ENCODE assay signal across 1 cellular context in the genomic region with DNA sequence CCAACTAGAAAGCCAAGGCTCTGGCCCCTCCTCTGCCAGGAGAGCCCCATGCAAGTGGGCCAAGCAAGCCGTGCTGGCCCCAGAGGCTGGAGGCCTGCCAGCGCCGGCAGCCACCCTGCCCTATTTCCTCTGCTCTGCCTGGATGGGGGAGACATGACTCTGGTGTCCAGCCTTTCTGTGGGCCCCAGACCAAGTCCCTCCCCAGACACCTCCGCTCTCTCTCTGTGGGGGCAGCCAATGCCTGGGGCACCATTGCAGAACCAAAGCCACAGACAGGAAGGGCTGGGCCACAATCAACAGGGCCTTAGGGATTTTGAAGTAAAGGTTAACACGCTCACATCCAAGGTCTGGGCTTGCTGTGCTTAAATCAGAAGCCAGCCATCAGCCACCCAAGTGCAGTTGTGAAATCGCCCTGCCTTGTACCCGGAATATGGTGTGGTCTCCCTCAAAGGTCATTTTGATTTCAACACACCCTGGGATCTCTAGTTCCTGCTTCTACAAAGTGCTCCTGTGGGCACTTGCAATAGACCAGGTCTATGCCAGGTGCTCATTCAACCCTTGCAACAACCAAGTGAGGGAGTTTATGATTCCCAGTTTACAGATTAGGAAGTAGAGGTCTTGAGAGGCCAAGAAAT.
A peak's percentile ranks its signal among the peaks of the same experiment; 100 is the strongest.
TF ChIP-seq lines count a peak whose summit lies in the region.

No MANE protein-coding gene starts in this region.

TF ChIP-seq in HepG2, 621 proteins besides CTCF, POLR2A, EP300 and RAD21 (continued from another document and continues in another):
- TF ChIP-seq POGK (CRISPR knock-in tag; conservative IDR thresholded peaks at IDR 0.05) (no peak), ELF3 (CRISPR knock-in tag; IDR thresholded peaks at IDR 0.05) (peak; percentile 94), HNF4G (IDR thresholded peaks at IDR 0.05; ENCODE audit: borderline replicate concordance, low read depth, low read length) (peak; percentile 73; the same call in 1 of the 2 replicates), HNF4G (CRISPR knock-in tag; IDR thresholded peaks at IDR 0.05; ENCODE audit: borderline replicate concordance, low read depth) (no peak), ZNF746 (CRISPR knock-in tag; IDR thresholded peaks at IDR 0.05) (no peak), KAT2B (IDR thresholded peaks at IDR 0.05; ENCODE audit: borderline replicate concordance, low read depth, low read length) (no peak), ZNF441 (CRISPR knock-in tag; IDR thresholded peaks at IDR 0.05; ENCODE audit: borderline replicate concordance) (peak; percentile 99), MYC (CRISPR knock-in tag; IDR thresholded peaks at IDR 0.05; ENCODE audit: borderline replicate concordance) (0 out of 2 replicates have a peak, but pooled peaks have one; percentile 14), KAT8 (CRISPR knock-in tag; IDR thresholded peaks at IDR 0.05) (peak; percentile 68; the same call in 1 of the 2 replicates), KDM3A (CRISPR knock-in tag; IDR thresholded peaks at IDR 0.05; ENCODE audit: low read depth) (0 out of 2 replicates have a peak, but pooled peaks have one; percentile 39), MAX (IDR thresholded peaks at IDR 0.05) (peak; percentile 25; the same call in 1 of the 2 replicates), ZFP1 (CRISPR knock-in tag; IDR thresholded peaks at IDR 0.05) (no peak), PHF8 (CRISPR knock-in tag; IDR thresholded peaks at IDR 0.05) (peak; percentile 27; the same call in 1 of the 2 replicates), FOXK1 (CRISPR knock-in tag; IDR thresholded peaks at IDR 0.05; ENCODE audit: borderline replicate concordance, low read depth) (0 out of 2 replicates have a peak, but pooled peaks have one; percentile 18), ATF7 (IDR thresholded peaks at IDR 0.05) (no peak), ATF7 (CRISPR knock-in tag; IDR thresholded peaks at IDR 0.05) (no peak), TAF15 (IDR thresholded peaks at IDR 0.05; ENCODE audit: low read depth, low read length, poor library complexity, severe bottlenecking) (no peak), ZSCAN31 (CRISPR knock-in tag; IDR thresholded peaks at IDR 0.05; ENCODE audit: low read depth) (no peak), GABPB1 (CRISPR knock-in tag; IDR thresholded peaks at IDR 0.05) (peak; percentile 44; the same call in 1 of the 2 replicates), KLF6 (CRISPR knock-in tag; IDR thresholded peaks at IDR 0.05) (no peak), SAP130 (CRISPR knock-in tag; IDR thresholded peaks at IDR 0.05; ENCODE audit: low read depth) (peak; percentile 70), NR2F6 (IDR thresholded peaks at IDR 0.05) (peak; percentile 84), NR2F6 (CRISPR knock-in tag; IDR thresholded peaks at IDR 0.05) (peak; percentile 86), ZNF232 (CRISPR knock-in tag; IDR thresholded peaks at IDR 0.05; ENCODE audit: borderline replicate concordance) (0 out of 2 replicates have a peak, but pooled peaks have one; percentile 6), PITX1 (CRISPR knock-in tag; IDR thresholded peaks at IDR 0.05) (peak; percentile 15; the same call in 1 of the 2 replicates), GLI4 (CRISPR knock-in tag; IDR thresholded peaks at IDR 0.05; ENCODE audit: borderline replicate concordance) (no peak), FOSL2 (CRISPR knock-in tag; IDR thresholded peaks at IDR 0.05) (peak; percentile 60), ARHGAP35 (CRISPR knock-in tag; IDR thresholded peaks at IDR 0.05; ENCODE audit: borderline replicate concordance) (no peak), RCOR2 (CRISPR knock-in tag; IDR thresholded peaks at IDR 0.05) (peak; percentile 25; the same call in 1 of the 2 replicates), ZFY (CRISPR knock-in tag; IDR thresholded peaks at IDR 0.05) (peak; percentile 23; the same call in 1 of the 2 replicates), ZNF704 (CRISPR knock-in tag; IDR thresholded peaks at IDR 0.05; ENCODE audit: borderline replicate concordance) (0 out of 2 replicates have a peak, but pooled peaks have one; percentile 16), NR2F2 (IDR thresholded peaks at IDR 0.05; ENCODE audit: borderline replicate concordance, low read depth) (peak; percentile 39; the same call in 1 of the 2 replicates), FOXO4 (CRISPR knock-in tag; conservative IDR thresholded peaks at IDR 0.05) (no peak), ZMYM2 (CRISPR knock-in tag; IDR thresholded peaks at IDR 0.05) (0 out of 2 replicates have a peak, but pooled peaks have one; percentile 47), YY1 (IDR thresholded peaks at IDR 0.05; ENCODE audit: insufficient read depth, insufficient replicate concordance, low read depth, low read length) (no peak)
- TF ChIP-seq, protein P1, sequence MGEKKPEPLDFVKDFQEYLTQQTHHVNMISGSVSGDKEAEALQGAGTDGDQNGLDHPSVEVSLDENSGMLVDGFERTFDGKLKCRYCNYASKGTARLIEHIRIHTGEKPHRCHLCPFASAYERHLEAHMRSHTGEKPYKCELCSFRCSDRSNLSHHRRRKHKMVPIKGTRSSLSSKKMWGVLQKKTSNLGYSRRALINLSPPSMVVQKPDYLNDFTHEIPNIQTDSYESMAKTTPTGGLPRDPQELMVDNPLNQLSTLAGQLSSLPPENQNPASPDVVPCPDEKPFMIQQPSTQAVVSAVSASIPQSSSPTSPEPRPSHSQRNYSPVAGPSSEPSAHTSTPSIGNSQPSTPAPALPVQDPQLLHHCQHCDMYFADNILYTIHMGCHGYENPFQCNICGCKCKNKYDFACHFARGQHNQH (CRISPR knock-in tag; IDR thresholded peaks at IDR 0.05), result peak; percentile 70
- TF ChIP-seq, protein P2, sequence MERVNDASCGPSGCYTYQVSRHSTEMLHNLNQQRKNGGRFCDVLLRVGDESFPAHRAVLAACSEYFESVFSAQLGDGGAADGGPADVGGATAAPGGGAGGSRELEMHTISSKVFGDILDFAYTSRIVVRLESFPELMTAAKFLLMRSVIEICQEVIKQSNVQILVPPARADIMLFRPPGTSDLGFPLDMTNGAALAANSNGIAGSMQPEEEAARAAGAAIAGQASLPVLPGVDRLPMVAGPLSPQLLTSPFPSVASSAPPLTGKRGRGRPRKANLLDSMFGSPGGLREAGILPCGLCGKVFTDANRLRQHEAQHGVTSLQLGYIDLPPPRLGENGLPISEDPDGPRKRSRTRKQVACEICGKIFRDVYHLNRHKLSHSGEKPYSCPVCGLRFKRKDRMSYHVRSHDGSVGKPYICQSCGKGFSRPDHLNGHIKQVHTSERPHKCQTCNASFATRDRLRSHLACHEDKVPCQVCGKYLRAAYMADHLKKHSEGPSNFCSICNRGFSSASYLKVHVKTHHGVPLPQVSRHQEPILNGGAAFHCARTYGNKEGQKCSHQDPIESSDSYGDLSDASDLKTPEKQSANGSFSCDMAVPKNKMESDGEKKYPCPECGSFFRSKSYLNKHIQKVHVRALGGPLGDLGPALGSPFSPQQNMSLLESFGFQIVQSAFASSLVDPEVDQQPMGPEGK (CRISPR knock-in tag; IDR thresholded peaks at IDR 0.05), result peak; percentile 51
- TF ChIP-seq, protein P3, sequence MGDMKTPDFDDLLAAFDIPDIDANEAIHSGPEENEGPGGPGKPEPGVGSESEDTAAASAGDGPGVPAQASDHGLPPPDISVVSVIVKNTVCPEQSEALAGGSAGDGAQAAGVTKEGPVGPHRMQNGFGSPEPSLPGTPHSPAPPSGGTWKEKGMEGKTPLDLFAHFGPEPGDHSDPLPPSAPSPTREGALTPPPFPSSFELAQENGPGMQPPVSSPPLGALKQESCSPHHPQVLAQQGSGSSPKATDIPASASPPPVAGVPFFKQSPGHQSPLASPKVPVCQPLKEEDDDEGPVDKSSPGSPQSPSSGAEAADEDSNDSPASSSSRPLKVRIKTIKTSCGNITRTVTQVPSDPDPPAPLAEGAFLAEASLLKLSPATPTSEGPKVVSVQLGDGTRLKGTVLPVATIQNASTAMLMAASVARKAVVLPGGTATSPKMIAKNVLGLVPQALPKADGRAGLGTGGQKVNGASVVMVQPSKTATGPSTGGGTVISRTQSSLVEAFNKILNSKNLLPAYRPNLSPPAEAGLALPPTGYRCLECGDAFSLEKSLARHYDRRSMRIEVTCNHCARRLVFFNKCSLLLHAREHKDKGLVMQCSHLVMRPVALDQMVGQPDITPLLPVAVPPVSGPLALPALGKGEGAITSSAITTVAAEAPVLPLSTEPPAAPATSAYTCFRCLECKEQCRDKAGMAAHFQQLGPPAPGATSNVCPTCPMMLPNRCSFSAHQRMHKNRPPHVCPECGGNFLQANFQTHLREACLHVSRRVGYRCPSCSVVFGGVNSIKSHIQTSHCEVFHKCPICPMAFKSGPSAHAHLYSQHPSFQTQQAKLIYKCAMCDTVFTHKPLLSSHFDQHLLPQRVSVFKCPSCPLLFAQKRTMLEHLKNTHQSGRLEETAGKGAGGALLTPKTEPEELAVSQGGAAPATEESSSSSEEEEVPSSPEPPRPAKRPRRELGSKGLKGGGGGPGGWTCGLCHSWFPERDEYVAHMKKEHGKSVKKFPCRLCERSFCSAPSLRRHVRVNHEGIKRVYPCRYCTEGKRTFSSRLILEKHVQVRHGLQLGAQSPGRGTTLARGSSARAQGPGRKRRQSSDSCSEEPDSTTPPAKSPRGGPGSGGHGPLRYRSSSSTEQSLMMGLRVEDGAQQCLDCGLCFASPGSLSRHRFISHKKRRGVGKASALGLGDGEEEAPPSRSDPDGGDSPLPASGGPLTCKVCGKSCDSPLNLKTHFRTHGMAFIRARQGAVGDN (CRISPR knock-in tag; IDR thresholded peaks at IDR 0.05), result peak; percentile 72
- TF ChIP-seq, protein P4, sequence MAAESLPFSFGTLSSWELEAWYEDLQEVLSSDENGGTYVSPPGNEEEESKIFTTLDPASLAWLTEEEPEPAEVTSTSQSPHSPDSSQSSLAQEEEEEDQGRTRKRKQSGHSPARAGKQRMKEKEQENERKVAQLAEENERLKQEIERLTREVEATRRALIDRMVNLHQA (CRISPR knock-in tag; IDR thresholded peaks at IDR 0.05), result no peak
- TF ChIP-seq, protein P5, sequence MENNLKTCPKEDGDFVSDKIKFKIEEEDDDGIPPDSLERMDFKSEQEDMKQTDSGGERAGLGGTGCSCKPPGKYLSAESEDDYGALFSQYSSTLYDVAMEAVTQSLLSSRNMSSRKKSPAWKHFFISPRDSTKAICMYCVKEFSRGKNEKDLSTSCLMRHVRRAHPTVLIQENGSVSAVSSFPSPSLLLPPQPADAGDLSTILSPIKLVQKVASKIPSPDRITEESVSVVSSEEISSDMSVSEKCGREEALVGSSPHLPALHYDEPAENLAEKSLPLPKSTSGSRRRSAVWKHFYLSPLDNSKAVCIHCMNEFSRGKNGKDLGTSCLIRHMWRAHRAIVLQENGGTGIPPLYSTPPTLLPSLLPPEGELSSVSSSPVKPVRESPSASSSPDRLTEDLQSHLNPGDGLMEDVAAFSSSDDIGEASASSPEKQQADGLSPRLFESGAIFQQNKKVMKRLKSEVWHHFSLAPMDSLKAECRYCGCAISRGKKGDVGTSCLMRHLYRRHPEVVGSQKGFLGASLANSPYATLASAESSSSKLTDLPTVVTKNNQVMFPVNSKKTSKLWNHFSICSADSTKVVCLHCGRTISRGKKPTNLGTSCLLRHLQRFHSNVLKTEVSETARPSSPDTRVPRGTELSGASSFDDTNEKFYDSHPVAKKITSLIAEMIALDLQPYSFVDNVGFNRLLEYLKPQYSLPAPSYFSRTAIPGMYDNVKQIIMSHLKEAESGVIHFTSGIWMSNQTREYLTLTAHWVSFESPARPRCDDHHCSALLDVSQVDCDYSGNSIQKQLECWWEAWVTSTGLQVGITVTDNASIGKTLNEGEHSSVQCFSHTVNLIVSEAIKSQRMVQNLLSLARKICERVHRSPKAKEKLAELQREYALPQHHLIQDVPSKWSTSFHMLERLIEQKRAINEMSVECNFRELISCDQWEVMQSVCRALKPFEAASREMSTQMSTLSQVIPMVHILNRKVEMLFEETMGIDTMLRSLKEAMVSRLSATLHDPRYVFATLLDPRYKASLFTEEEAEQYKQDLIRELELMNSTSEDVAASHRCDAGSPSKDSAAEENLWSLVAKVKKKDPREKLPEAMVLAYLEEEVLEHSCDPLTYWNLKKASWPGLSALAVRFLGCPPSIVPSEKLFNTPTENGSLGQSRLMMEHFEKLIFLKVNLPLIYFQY (CRISPR knock-in tag; IDR thresholded peaks at IDR 0.05; ENCODE audit: borderline replicate concordance), result peak; percentile 26; the same call in 1 of the 2 replicates
- TF ChIP-seq, protein P6, sequence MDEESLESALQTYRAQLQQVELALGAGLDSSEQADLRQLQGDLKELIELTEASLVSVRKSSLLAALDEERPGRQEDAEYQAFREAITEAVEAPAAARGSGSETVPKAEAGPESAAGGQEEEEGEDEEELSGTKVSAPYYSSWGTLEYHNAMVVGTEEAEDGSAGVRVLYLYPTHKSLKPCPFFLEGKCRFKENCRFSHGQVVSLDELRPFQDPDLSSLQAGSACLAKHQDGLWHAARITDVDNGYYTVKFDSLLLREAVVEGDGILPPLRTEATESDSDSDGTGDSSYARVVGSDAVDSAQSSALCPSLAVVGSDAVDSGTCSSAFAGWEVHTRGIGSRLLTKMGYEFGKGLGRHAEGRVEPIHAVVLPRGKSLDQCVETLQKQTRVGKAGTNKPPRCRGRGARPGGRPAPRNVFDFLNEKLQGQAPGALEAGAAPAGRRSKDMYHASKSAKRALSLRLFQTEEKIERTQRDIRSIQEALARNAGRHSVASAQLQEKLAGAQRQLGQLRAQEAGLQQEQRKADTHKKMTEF (CRISPR knock-in tag; IDR thresholded peaks at IDR 0.05), result peak; percentile 44; the same call in 1 of the 2 replicates
